29 cellular contexts compared by ENCODE assay signal in the genomic region with DNA sequence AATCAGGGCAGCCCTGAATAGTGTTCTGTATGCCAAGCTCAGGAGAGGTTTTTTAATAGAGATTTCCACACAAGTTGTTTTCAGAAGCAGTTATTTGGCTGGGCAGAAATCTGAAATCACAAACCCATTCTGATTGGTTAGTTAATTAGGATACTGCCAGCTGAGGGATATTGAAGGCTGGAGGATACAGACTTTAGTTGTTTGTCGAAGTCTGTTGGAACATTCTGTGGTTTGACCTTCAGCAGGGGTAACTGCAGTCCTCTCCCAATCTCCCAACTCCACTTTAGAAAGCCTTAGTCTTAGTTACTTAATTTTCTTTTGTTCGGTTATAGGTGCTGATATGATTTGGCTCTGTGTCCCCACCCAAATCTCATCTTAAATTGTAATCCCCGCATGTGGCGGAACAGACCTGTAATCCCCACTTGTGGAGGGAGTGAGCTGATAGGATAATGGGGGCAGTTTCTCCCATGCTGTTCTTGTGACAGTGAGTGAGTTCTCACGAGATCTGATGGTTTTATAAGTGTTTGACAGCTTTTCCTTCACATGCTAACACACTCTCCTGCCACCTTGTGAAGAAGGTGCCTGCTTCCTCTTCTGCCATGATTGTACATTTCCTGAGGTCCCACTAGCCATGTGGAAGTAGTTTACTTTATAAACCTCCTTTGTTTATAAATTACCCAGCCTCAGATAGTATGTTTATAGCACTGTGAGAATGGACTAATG.
"Had no signal": no experiment of that assay in that cellular context is flagged by ENCODE, and none has a peak within 500 bp of the region (broad histone marks: within the 10 kb centered on the region; RNA-seq: fewer than 3 reads in every experiment).

No MANE protein-coding gene starts in this region.

- H3K27ac ChIP-seq: body of pancreas, SK-N-MC, VCaP had no signal

- H3K4me3 Mint-ChIP-seq: activated CD8-positive, alpha-beta T cell treated with anti-CD3 and anti-CD28 coated beads for 36 hours; activated naive CD4-positive, alpha-beta T cell treated with anti-CD3 and anti-CD28 coated beads, Interleukin-2, amount 10 ng/mL, durations not matched to agents 7 days and 5 days; activated naive CD8-positive, alpha-beta T cell treated with anti-CD3 and anti-CD28 coated beads for 36 hours; activated T-cell treated with anti-CD3 and anti-CD28 coated beads, Interleukin-2, amount 50 U/mL, for 72 hours; central memory CD8-positive, alpha-beta T cell had no signal

- ATAC-seq: activated CD8-positive, alpha-beta T cell treated with anti-CD3 and anti-CD28 coated beads for 36 hours; activated T-cell treated with anti-CD3 and anti-CD28 coated beads, Interleukin-2, amount 50 U/mL, for 72 hours; body of pancreas; Panc1; Right ventricle myocardium inferior had no signal

- H3K27ac Mint-ChIP-seq: activated CD8-positive, alpha-beta T cell treated with anti-CD3 and anti-CD28 coated beads for 36 hours; activated naive CD4-positive, alpha-beta T cell treated with anti-CD3 and anti-CD28 coated beads, Interleukin-2, amount 10 ng/mL, durations not matched to agents 7 days and 5 days; activated naive CD8-positive, alpha-beta T cell treated with anti-CD3 and anti-CD28 coated beads for 36 hours; activated T-cell treated with anti-CD3 and anti-CD28 coated beads, Interleukin-2, amount 50 U/mL, for 72 hours; activated T-helper 2 cell treated with anti-CD3 and anti-CD28 coated beads, Interferon-gamma antibody, Interleukin-2, Interleukin-4, amounts not matched to agents 10 μg/mL and 5 μg/mL and 100 μg/mL, durations not matched to agents 14 hours and 24 hours and 36 hours had no signal

- H3K4me1 Mint-ChIP-seq: activated naive CD4-positive, alpha-beta T cell treated with anti-CD3 and anti-CD28 coated beads, Interleukin-2, amount 10 ng/mL, durations not matched to agents 7 days and 5 days; activated naive CD8-positive, alpha-beta T cell treated with anti-CD3 and anti-CD28 coated beads for 36 hours; central memory CD8-positive, alpha-beta T cell had no signal

- H3K9me3 Mint-ChIP-seq: activated CD8-positive, alpha-beta T cell treated with anti-CD3 and anti-CD28 coated beads for 36 hours; activated naive CD4-positive, alpha-beta T cell treated with anti-CD3 and anti-CD28 coated beads, Interleukin-2, amount 10 ng/mL, durations not matched to agents 7 days and 5 days; activated naive CD8-positive, alpha-beta T cell treated with anti-CD3 and anti-CD28 coated beads for 36 hours; activated T-helper 2 cell treated with anti-CD3 and anti-CD28 coated beads, Interferon-gamma antibody, Interleukin-2, Interleukin-4, amounts not matched to agents 10 μg/mL and 5 μg/mL and 100 μg/mL, durations not matched to agents 14 hours and 24 hours and 36 hours; central memory CD8-positive, alpha-beta T cell had no signal

- H3K36me3 ChIP-seq: MG63 had no signal

- H3K4me1 ChIP-seq: body of pancreas had no signal

- DNase-seq: activated CD4-positive, alpha-beta T cell treated with anti-CD3 and anti-CD28 coated beads for 4 hours; activated CD8-positive, alpha-beta memory T cell treated with anti-CD3 and anti-CD28 coated beads, Interleukin-2, amount 50 U/mL, for 4 hours; activated CD8-positive, alpha-beta T cell treated with anti-CD3 and anti-CD28 coated beads for 36 hours; activated gamma-delta T cell treated with Interleukin-2 at 50 U/mL for 16 hours; activated naive CD4-positive, alpha-beta T cell treated with anti-CD3 and anti-CD28 coated beads, Interleukin-2, amount 10 ng/mL, durations not matched to agents 7 days and 5 days; activated naive CD8-positive, alpha-beta T cell treated with anti-CD3 and anti-CD28 coated beads for 36 hours; activated T-cell treated with anti-CD3 and anti-CD28 coated beads, Interleukin-2, amount 50 U/mL, for 72 hours; anterior cingulate cortex; body of pancreas; MG63; MV-4-11; NCI-H1105; NCI-H1436; NCI-H1694 treated with DMSO at 0.1 percent for 48 hours; NCI-H2081 treated with DMSO at 0.1 percent for 48 hours; NCI-H2227 treated with DMSO at 0.1 percent for 48 hours; NCI-H446 treated with DMSO at 0.1 percent for 48 hours; NCI-H524 treated with DMSO at 0.1 percent for 48 hours; NCI-H774; NK-92 treated with Interleukin-12 subunit alpha and Interleukin-12 subunit beta, amount 100 ng/mL, for 24 hours; OCI-M1; RPMI8226; T-helper 1 cell had no signal

- H3K9me3 ChIP-seq: body of pancreas, MG63 had no signal

- H3K36me3 Mint-ChIP-seq: activated naive CD4-positive, alpha-beta T cell treated with anti-CD3 and anti-CD28 coated beads, Interleukin-2, amount 10 ng/mL, durations not matched to agents 7 days and 5 days; activated naive CD8-positive, alpha-beta T cell treated with anti-CD3 and anti-CD28 coated beads for 36 hours had no signal

- H3K4me3 ChIP-seq: body of pancreas, MG63, SK-N-MC had no signal

- H3K27me3 Mint-ChIP-seq: activated CD8-positive, alpha-beta T cell treated with anti-CD3 and anti-CD28 coated beads for 36 hours; activated naive CD4-positive, alpha-beta T cell treated with anti-CD3 and anti-CD28 coated beads, Interleukin-2, amount 10 ng/mL, durations not matched to agents 7 days and 5 days; activated naive CD8-positive, alpha-beta T cell treated with anti-CD3 and anti-CD28 coated beads for 36 hours; central memory CD8-positive, alpha-beta T cell had no signal

- H3K27me3 ChIP-seq: body of pancreas, MG63 had no signal
